Comparison of ENCODE assay signal across 8 cellular contexts in genomic region chr2:106542730-106543359, GRCh38. TPM values are rescaled to one million over a fixed set of nuclear protein-coding genes. Genes with fewer than 3 reads are reported as not detected.
DNase-seq lines count a peak whose midpoint lies in the region; ATAC-seq and TF ChIP-seq lines count a peak whose summit lies in the region.

No MANE protein-coding gene starts in this region.

- H3K27me3 ChIP-seq in right lobe of liver, result no peaks in the 10 kb centered on the region

- no peaks in the 10 kb centered on the region for H3K9me3 Mint-ChIP-seq in activated CD4-positive, alpha-beta T cell treated with anti-CD3 and anti-CD28 coated beads for 36 hours (ENCODE audit: low read depth)

- ATAC-seq in GM18867 (IDR thresholded peaks at IDR 0.05; ENCODE audit: unreplicated experiment) (peak; percentile 96), HG03135 (IDR thresholded peaks at IDR 0.05; ENCODE audit: unreplicated experiment) (peak; percentile 93), right lobe of liver (peak; percentile 95 to 98 (median 97))
- peak; percentile 96 for ATAC-seq in activated CD4-positive, alpha-beta T cell treated with anti-CD3 and anti-CD28 coated beads for 36 hours

- CTCF ChIA-PET in activated CD4-positive, alpha-beta T cell treated with anti-CD3 and anti-CD28 coated beads for 36 hours (lab: Charles Lee), result interaction anchor here (0.5 to 2.1 kb wide), 18 partner anchors 8 to 1105 kb away, joined by 3 to 7 read pairs (median 3); no protein-coding TSS in a partner anchor

- POLR2A ChIA-PET in activated CD4-positive, alpha-beta T cell treated with anti-CD3 and anti-CD28 coated beads for 36 hours (lab: Charles Lee), result no interaction called here

- H3K27me3 Mint-ChIP-seq in activated CD4-positive, alpha-beta T cell treated with anti-CD3 and anti-CD28 coated beads for 36 hours, result peaks cover 13% of the 10 kb centered on the region

- H3K4me3 Mint-ChIP-seq in activated CD4-positive, alpha-beta T cell treated with anti-CD3 and anti-CD28 coated beads for 36 hours, result peak overlapping the region; percentile 34

- H3K27ac ChIP-seq in coronary artery, result no peak overlapping the region
- H3K27ac ChIP-seq in right lobe of liver, result no peak overlapping the region

- peak; percentile 93 for TF ChIP-seq CTCF in AG09319 (IDR thresholded peaks at IDR 0.05; ENCODE audit: low read depth, low read length)
- TF ChIP-seq CTCF in coronary artery (IDR thresholded peaks at IDR 0.05), result peak; percentile 73
- TF ChIP-seq CTCF in right lobe of liver (IDR thresholded peaks at IDR 0.05), result peak; percentile 69 to 94 (median 92)

- WGBS in right lobe of liver (ENCODE audit: insufficient coverage, low coverage, low lambda C conversion rate, missing lambda C conversion rate), result 2% methylated on average over 23 of the region's 24 CpGs

- no peaks in the 10 kb centered on the region for H3K36me3 Mint-ChIP-seq in activated CD4-positive, alpha-beta T cell treated with anti-CD3 and anti-CD28 coated beads for 36 hours (ENCODE audit: low read depth)

- H3K9me3 ChIP-seq in right lobe of liver, result no peaks in the 10 kb centered on the region

- no peaks in the 10 kb centered on the region for H3K36me3 ChIP-seq in right lobe of liver

- peak overlapping the region; percentile 48 for H3K4me3 ChIP-seq in coronary artery
- peak overlapping the region in 2 of 3 donors; percentile 27 to 32 for H3K4me3 ChIP-seq in right lobe of liver

- no peaks in the 10 kb centered on the region for H3K4me1 ChIP-seq in right lobe of liver

- DNase-seq in AG09319 (ENCODE audit: extremely low read depth, low read depth) (peak; percentile 0), NCI-H345 (lab: John Stamatoyannopoulos, UW) (peak; percentile 77), coronary artery (ENCODE audit: low spot score) (no peak), right lobe of liver (peak; percentile 63 to 70 (median 67))
- peak; percentile 86 for DNase-seq in activated CD4-positive, alpha-beta T cell treated with anti-CD3 and anti-CD28 coated beads for 36 hours
- DNase-seq in stimulated activated CD4-positive, alpha-beta T cell treated with anti-CD3 and anti-CD28 coated beads, TNF-alpha, amount 100 ng/mL, for 48 hours (ENCODE audit: low read depth in 3 of 3), result peak; percentile 38 to 64 (median 64)

- TF ChIP-seq POLR2A in right lobe of liver (IDR thresholded peaks at IDR 0.05), result no peak

- peaks cover 3% of the 10 kb centered on the region for H3K4me1 Mint-ChIP-seq in activated CD4-positive, alpha-beta T cell treated with anti-CD3 and anti-CD28 coated beads for 36 hours

- intact Hi-C loops in activated CD4-positive, alpha-beta T cell treated with anti-CD3 and anti-CD28 coated beads for 36 hours (cut with DNase I, micrococcal nuclease), result loop anchor here (1.0 to 5.0 kb wide), 6 partner anchors 39 to 439 kb away; no protein-coding TSS in a partner anchor
- intact Hi-C loops in right lobe of liver (cut with DNase I), result loop anchor here in 1 of 2 donors (5.0 kb wide), 1 partner anchor 441 kb away; no protein-coding TSS in a partner anchor

- no peak overlapping the region for H3K27ac Mint-ChIP-seq in activated CD4-positive, alpha-beta T cell treated with anti-CD3 and anti-CD28 coated beads for 36 hours

RNA-seq across cellular contexts. Expression of gene CD8B2, which starts 55.7 kb away (rescaled TPM):
- total RNA-seq in activated CD4-positive, alpha-beta T cell treated with anti-CD3 and anti-CD28 coated beads for 36 hours, result under 1 TPM; 0.09 to 0.11 TPM
- not detected for total RNA-seq in right lobe of liver
